ENCODE assay signal across 8 cellular contexts in the genomic region with DNA sequence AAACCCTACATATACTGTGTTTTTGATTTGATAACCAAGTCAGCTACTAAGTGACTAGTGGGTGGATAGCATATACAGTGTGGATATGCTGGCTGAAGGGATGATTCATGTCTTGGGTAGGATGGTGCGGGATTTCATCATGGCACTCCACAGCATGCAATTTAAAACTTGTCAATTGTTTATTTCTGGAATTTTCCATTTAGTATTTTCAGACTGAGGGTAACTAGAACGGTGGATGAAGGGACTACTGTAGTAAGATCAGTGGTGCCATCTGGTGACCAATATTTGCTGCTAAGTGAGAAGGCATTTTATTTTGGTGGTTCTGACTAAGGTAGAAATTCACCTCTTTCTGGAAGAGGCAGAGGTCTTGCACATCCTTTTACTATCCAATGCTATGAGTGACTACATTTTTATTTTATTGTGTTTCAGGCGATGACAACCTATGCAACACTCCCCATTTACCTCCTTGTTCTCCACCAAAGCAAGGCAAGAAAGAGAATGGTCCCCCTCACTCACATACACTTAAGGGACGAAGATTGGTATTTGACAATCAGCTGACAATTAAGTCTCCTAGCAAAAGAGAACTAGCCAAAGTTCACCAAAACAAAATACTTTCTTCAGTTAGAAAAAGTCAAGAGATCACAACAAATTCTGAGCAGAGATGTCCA. TPM values are rescaled to one million over a fixed set of nuclear protein-coding genes. Genes with fewer than 3 reads are reported as not detected.
DNase-seq lines count a peak whose midpoint lies in the region; ATAC-seq and TF ChIP-seq lines count a peak whose summit lies in the region.

No MANE protein-coding gene starts in this region.

- peaks cover 69% of the 10 kb centered on the region for H3K36me3 ChIP-seq in SJSA1

- DNase-seq in NCI-H146 (lab: John Stamatoyannopoulos, UW): peak; percentile 13
- no peak for DNase-seq in NCI-H146 treated with DMSO at 0.1 percent for 48 hours (lab: John Stamatoyannopoulos, UW; ENCODE audit: unreplicated experiment)
- DNase-seq in HUDEP-2 (lab: John Stamatoyannopoulos, UW; ENCODE audit: unreplicated experiment in 76 of 76): peak in 39 of 76 experiments; percentile 6 to 71 (median 31)
- DNase-seq in SJSA1 (ENCODE audit: low read depth in 1 of 2, low spot score in 2 of 2): peak; percentile 66 to 79
- DNase-seq in dermis microvascular lymphatic vessel endothelial cell (ENCODE audit: low read depth in 2 of 2): peak; percentile 90 to 92
- DNase-seq in HuH-7.5 (ENCODE audit: low spot score): no peak

- H3K4me1 Mint-ChIP-seq in nephron: peaks cover 27% of the 10 kb centered on the region

- H3K27ac ChIP-seq in SJSA1: peak overlapping the region; percentile 36; the same call in 1 of the 2 replicates

- H3K36me3 Mint-ChIP-seq in nephron (ENCODE audit: low read depth): peaks cover 19% of the 10 kb centered on the region

- no peaks in the 10 kb centered on the region for H3K27me3 ChIP-seq in SJSA1 (replicated peaks)

- no peaks in the 10 kb centered on the region for H3K9me3 ChIP-seq in SJSA1 (replicated peaks)

- H3K4me3 Mint-ChIP-seq in nephron: peak overlapping the region; percentile 32 to 70 (median 59)

- peak overlapping the region in 1 of 3 experiments; percentile 25 for H3K27ac Mint-ChIP-seq in nephron

- H3K27me3 Mint-ChIP-seq in nephron (ENCODE audit: low read depth): no peaks in the 10 kb centered on the region

- no peak for ATAC-seq in GM21619 (IDR thresholded peaks at IDR 0.05; ENCODE audit: unreplicated experiment)

- no peak overlapping the region for H3K4me3 ChIP-seq in SJSA1

- no peaks in the 10 kb centered on the region for H3K9me3 Mint-ChIP-seq in nephron

- H3K4me1 ChIP-seq in SJSA1 (replicated peaks): peaks cover 11% of the 10 kb centered on the region

- peak; percentile 61 to 62 (median 62) for TF ChIP-seq CTCF in nephron (IDR thresholded peaks at IDR 0.05; ENCODE audit: unreplicated experiment in 3 of 3)

RNA-seq across cellular contexts. Expression of a gene that starts 3.1 kb away (rescaled TPM):
- 95.8 and 97.8 TPM in 2 replicates for total RNA-seq in SJSA1 (2014; rRNA removed; shearing (Covaris generic))
- 8.1 and 15.3 TPM in 2 replicates for total RNA-seq in dermis microvascular lymphatic vessel endothelial cell

RNA-seq across cellular contexts. Expression of a gene that starts 18.2 kb away (rescaled TPM):
- 30.7 and 38.5 TPM in 2 replicates for total RNA-seq in SJSA1 (2014; rRNA removed; shearing (Covaris generic))
- total RNA-seq in dermis microvascular lymphatic vessel endothelial cell: 5.1 and 10.9 TPM in 2 replicates

Comparison
In these comparisons a context has a peak if more than half of its experiments do, and no peak if none do; other contexts are left out.
1. DNase-seq: peak in NCI-H146 (single experiment), HUDEP-2 (39 of 76), SJSA1 (2 of 2) and dermis microvascular lymphatic vessel endothelial cell (2 of 2); none in NCI-H146 treated with DMSO at 0.1 percent for 48 hours (single experiment) and HuH-7.5 (single experiment).